In genomic region chr11:103662880-103663279, GRCh38 we compare ENCODE assay signal across 16 cellular contexts.
DNase-seq lines count a peak whose midpoint lies in the region; ATAC-seq lines count a peak whose summit lies in the region.
"Had no signal": no experiment of that assay in that cellular context is flagged by ENCODE, and none has a peak within 500 bp of the region (broad histone marks: within the 10 kb centered on the region; RNA-seq: fewer than 3 reads in every experiment).

No MANE protein-coding gene starts in this region.

- peak overlapping the region in 7 of 11 experiments; percentile 12 to 56 (median 46); a peak in 7 of 22 replicates for H3K27ac ChIP-seq in BLaER1 treated with 17β-estradiol and CSF1 and Interleukin-3, amounts not matched to agents 10 nM and 100 nM
- no peak overlapping the region for H3K27ac ChIP-seq in effector memory CD4-positive, alpha-beta T cell (ENCODE audit: insufficient read depth, low read length, poor library complexity, severe bottlenecking)
- H3K27ac ChIP-seq: right atrium auricular region had no signal

- H3K4me1 ChIP-seq in BLaER1 treated with 17β-estradiol and CSF1 and Interleukin-3, amounts not matched to agents 10 nM and 100 nM = peaks cover 0 to 17% (median 12%) of the 10 kb centered on the region in 10 experiments; a peak in 15 of 20 replicates
- no peaks in the 10 kb centered on the region for H3K4me1 ChIP-seq in effector memory CD4-positive, alpha-beta T cell (ENCODE audit: control insufficient read depth, insufficient read depth, low read length, poor library complexity, severe bottlenecking)
- H3K4me1 ChIP-seq: right atrium auricular region had no signal

- 0 out of 22 replicates have a peak, but pooled peaks cover 0 to 5% (median 0%) of the 10 kb centered on the region in 11 experiments for H3K9me3 ChIP-seq in BLaER1 treated with 17β-estradiol and CSF1 and Interleukin-3, amounts not matched to agents 10 nM and 100 nM (replicated peaks in 1 of 11)
- no peaks in the 10 kb centered on the region for H3K9me3 ChIP-seq in effector memory CD4-positive, alpha-beta T cell (ENCODE audit: control insufficient read depth, low read length)
- H3K9me3 ChIP-seq: right atrium auricular region had no signal

- no peaks in the 10 kb centered on the region for H3K27me3 ChIP-seq in BLaER1 treated with 17β-estradiol and CSF1 and Interleukin-3, amounts not matched to agents 10 nM and 100 nM
- no peaks in the 10 kb centered on the region for H3K27me3 ChIP-seq in effector memory CD4-positive, alpha-beta T cell (replicated peaks; ENCODE audit: control insufficient read depth, insufficient read depth, low read length, poor library complexity, severe bottlenecking)
- H3K27me3 ChIP-seq: right atrium auricular region had no signal

- H3K4me2 ChIP-seq in BLaER1 treated with 17β-estradiol and CSF1 and Interleukin-3, amounts not matched to agents 10 nM and 100 nM = peak overlapping the region in 10 of 11 experiments; percentile 11 to 69 (median 52); a peak in 18 of 22 replicates

- H3K9ac ChIP-seq in BLaER1 treated with 17β-estradiol and CSF1 and Interleukin-3, amounts not matched to agents 10 nM and 100 nM = no peak overlapping the region

- H3K4me3 ChIP-seq in BLaER1 treated with 17β-estradiol and CSF1 and Interleukin-3, amounts not matched to agents 10 nM and 100 nM = peak overlapping the region in 1 of 10 experiments; percentile 23; a peak in 2 of 20 replicates
- no peak overlapping the region for H3K4me3 ChIP-seq in effector memory CD4-positive, alpha-beta T cell (ENCODE audit: insufficient read depth, low read depth, low read length, poor library complexity, severe bottlenecking)
- H3K4me3 ChIP-seq: right atrium auricular region had no signal

- DNase-seq in NOMO-1 (lab: John Stamatoyannopoulos, UW; ENCODE audit: unreplicated experiment in 2 of 2) (peak; percentile 83 to 88), retina (no peak), NCI-H69 (lab: John Stamatoyannopoulos, UW) (no peak)
- no peak for DNase-seq in stimulated activated CD4-positive, alpha-beta T cell treated with anti-CD3 and anti-CD28 coated beads, Interleukin-4, amount 100 ng/mL, for 1 hour
- no peak for DNase-seq in effector memory CD4-positive, alpha-beta T cell
- DNase-seq: activated gamma-delta T cell treated with Interleukin-2 at 50 U/mL for 16 hours; glutamatergic neuron; HCEC 1CT; NCI-H2029 treated with DMSO at 0.1 percent for 48 hours; stimulated activated CD4-positive, alpha-beta T cell treated with anti-CD3 and anti-CD28 coated beads, Interleukin-2, amount 100 ng/mL, for 48 hours; stimulated activated naive CD8-positive, alpha-beta T cell treated with anti-CD3 and anti-CD28 coated beads, Interleukin-15, Interleukin-2, amounts not matched to agents 100 U/mL and 50 U/mL, for 24 hours had no signal

- peak; percentile 75 for ATAC-seq in HG03159 (IDR thresholded peaks at IDR 0.05; ENCODE audit: unreplicated experiment)
- ATAC-seq in esophagus mucosa = peak; percentile 37
- ATAC-seq: Panc1; stimulated activated naive CD8-positive, alpha-beta T cell treated with anti-CD3 and anti-CD28 coated beads, Interleukin-15, Interleukin-2, amounts not matched to agents 100 U/mL and 50 U/mL, for 24 hours had no signal

- H4K20me1 ChIP-seq in BLaER1 treated with 17β-estradiol and CSF1 and Interleukin-3, amounts not matched to agents 10 nM and 100 nM = no peaks in the 10 kb centered on the region

- no peaks in the 10 kb centered on the region for H3K36me3 ChIP-seq in BLaER1 treated with 17β-estradiol and CSF1 and Interleukin-3, amounts not matched to agents 10 nM and 100 nM
- H3K36me3 ChIP-seq in effector memory CD4-positive, alpha-beta T cell (ENCODE audit: control insufficient read depth, insufficient read depth, low read length) = no peaks in the 10 kb centered on the region
- H3K36me3 ChIP-seq: right atrium auricular region had no signal

Comparison
In these comparisons a context has a peak if more than half of its experiments do, and no peak if none do; other contexts are left out.
1. DNase-seq: peak in NOMO-1 (2 of 2); none in retina (single experiment), stimulated activated CD4-positive, alpha-beta T cell treated with anti-CD3 and anti-CD28 coated beads, Interleukin-4, amount 100 ng/mL, for 1 hour (single experiment), NCI-H69 (single experiment) and effector memory CD4-positive, alpha-beta T cell (0 of 3).